1 cellular context compared by ENCODE assay signal in the genomic region with DNA sequence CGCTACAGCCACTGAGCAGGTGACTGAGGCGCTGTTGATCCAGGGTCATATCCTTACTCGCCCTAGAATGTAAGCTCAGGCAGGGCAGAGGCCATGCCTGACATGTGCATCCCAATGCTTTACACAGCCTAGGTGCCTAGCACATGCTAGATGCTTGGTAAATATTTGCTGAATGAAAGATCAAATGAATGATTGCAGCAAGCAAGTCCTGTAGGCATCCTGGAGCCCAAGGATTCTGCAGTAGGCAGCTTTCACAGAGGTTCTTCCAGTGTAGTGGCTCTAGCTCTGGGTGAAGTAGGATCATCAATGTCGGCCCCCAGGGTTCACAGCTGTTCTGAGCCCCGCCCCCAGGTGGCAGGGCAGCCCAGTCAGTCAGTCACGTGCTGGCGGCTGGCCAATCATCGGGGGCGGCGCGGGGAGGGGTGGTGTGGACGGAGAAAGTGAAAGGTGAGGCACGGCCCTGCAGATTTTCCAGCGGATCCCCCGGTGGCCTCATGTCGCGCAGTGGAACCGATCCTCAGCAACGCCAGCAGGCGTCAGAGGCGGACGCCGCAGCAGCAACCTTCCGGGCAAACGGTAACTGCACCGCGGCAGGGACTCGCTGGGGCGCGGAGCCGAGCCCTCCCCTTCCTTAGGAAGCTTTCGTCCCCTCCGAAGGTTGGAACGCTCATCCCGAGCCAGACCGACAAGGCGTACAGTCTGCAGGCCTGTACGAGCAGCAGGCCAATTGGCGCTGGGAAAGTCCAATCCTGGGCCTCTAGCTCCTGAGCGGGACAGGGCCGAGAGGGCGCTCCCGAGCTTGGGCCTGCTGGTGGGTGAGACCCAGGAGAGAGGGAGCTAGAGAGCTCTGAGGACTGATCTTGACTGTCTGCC.
TF ChIP-seq lines count a peak whose summit lies in the region.

Gene GALT, plus strand, starts transcription at position 465 of the 873 bp plus-strand sequence. Its CDS starts 30 bp downstream, at position 495.

TF ChIP-seq in K562, 482 proteins besides CTCF, POLR2A, EP300 and RAD21 (continued from another document and continues in another):
- TF ChIP-seq ZNF592 (IDR thresholded peaks at IDR 0.05), result no peak
- no peak for TF ChIP-seq MCM3 (IDR thresholded peaks at IDR 0.05)
- no peak for TF ChIP-seq IFI16 (CRISPR knock-in tag; IDR thresholded peaks at IDR 0.05)
- no peak for TF ChIP-seq BACH1 (tag; IDR thresholded peaks at IDR 0.05)
- no peak for TF ChIP-seq KLF10 (CRISPR knock-in tag; IDR thresholded peaks at IDR 0.05)
- no peak for TF ChIP-seq ELF1 (tag; IDR thresholded peaks at IDR 0.05)
- TF ChIP-seq ZFP91 (CRISPR knock-in tag; IDR thresholded peaks at IDR 0.05), result peak; percentile 65; the same call in 1 of the 2 replicates
- peak; percentile 37 for TF ChIP-seq TBP (optimal IDR thresholded peaks at IDR 0.05; ENCODE audit: low read depth, low read length)
- no peak for TF ChIP-seq ZNF780A (CRISPR knock-in tag; IDR thresholded peaks at IDR 0.05)
- no peak for TF ChIP-seq PRMT5 (CRISPR knock-in tag; IDR thresholded peaks at IDR 0.05)
- TF ChIP-seq ZFP1 (CRISPR knock-in tag; IDR thresholded peaks at IDR 0.05), result no peak
- no peak for TF ChIP-seq STAT5B (CRISPR knock-in tag; IDR thresholded peaks at IDR 0.05)
- TF ChIP-seq PPARD (CRISPR knock-in tag; IDR thresholded peaks at IDR 0.05), result no peak
- TF ChIP-seq ZNF217 (CRISPR knock-in tag; IDR thresholded peaks at IDR 0.05), result no peak
- TF ChIP-seq PYGO2 (tag; IDR thresholded peaks at IDR 0.05), result no peak
- TF ChIP-seq, protein P1, sequence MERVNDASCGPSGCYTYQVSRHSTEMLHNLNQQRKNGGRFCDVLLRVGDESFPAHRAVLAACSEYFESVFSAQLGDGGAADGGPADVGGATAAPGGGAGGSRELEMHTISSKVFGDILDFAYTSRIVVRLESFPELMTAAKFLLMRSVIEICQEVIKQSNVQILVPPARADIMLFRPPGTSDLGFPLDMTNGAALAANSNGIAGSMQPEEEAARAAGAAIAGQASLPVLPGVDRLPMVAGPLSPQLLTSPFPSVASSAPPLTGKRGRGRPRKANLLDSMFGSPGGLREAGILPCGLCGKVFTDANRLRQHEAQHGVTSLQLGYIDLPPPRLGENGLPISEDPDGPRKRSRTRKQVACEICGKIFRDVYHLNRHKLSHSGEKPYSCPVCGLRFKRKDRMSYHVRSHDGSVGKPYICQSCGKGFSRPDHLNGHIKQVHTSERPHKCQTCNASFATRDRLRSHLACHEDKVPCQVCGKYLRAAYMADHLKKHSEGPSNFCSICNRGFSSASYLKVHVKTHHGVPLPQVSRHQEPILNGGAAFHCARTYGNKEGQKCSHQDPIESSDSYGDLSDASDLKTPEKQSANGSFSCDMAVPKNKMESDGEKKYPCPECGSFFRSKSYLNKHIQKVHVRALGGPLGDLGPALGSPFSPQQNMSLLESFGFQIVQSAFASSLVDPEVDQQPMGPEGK (CRISPR knock-in tag; IDR thresholded peaks at IDR 0.05; ENCODE audit: borderline replicate concordance), result no peak
- TF ChIP-seq ZNF75A (CRISPR knock-in tag; IDR thresholded peaks at IDR 0.05), result no peak
- TF ChIP-seq E2F1 (CRISPR knock-in tag; IDR thresholded peaks at IDR 0.05), result no peak
- TF ChIP-seq MAFK (IDR thresholded peaks at IDR 0.05; ENCODE audit: low read length), result no peak
- no peak for TF ChIP-seq ZNF263 (CRISPR knock-in tag; IDR thresholded peaks at IDR 0.05; ENCODE audit: borderline replicate concordance)
- TF ChIP-seq SREBF1 (IDR thresholded peaks at IDR 0.05; ENCODE audit: borderline replicate concordance, low read depth, low read length), result no peak
- TF ChIP-seq RFX5 (IDR thresholded peaks at IDR 0.05; ENCODE audit: low read depth, low read length), result no peak
- no peak for TF ChIP-seq MIER1 (IDR thresholded peaks at IDR 0.05; ENCODE audit: low read depth)
- TF ChIP-seq JUN (IDR thresholded peaks at IDR 0.05; ENCODE audit: borderline replicate concordance, low read depth, low read length), result no peak; the same call in 1 of the 2 replicates
- no peak for TF ChIP-seq JUN (CRISPR knock-in tag; IDR thresholded peaks at IDR 0.05; ENCODE audit: borderline replicate concordance)
- no peak for TF ChIP-seq CREB5 (CRISPR knock-in tag; IDR thresholded peaks at IDR 0.05)
- TF ChIP-seq TAF15 (IDR thresholded peaks at IDR 0.05; ENCODE audit: low read depth, low read length), result no peak
- TF ChIP-seq BRCA1 (IDR thresholded peaks at IDR 0.05), result no peak
- no peak for TF ChIP-seq BRCA1 (CRISPR knock-in tag; IDR thresholded peaks at IDR 0.05)
- no peak for TF ChIP-seq ZNF232 (CRISPR knock-in tag; IDR thresholded peaks at IDR 0.05)
- peak in 1 of 2 experiments; percentile 19; a peak in 1 of 4 replicates for TF ChIP-seq TEAD1 (CRISPR knock-in tag; IDR thresholded peaks at IDR 0.05)
- no peak for TF ChIP-seq RBM15 (IDR thresholded peaks at IDR 0.05; ENCODE audit: insufficient read depth, low read length)
- TF ChIP-seq, protein P2, sequence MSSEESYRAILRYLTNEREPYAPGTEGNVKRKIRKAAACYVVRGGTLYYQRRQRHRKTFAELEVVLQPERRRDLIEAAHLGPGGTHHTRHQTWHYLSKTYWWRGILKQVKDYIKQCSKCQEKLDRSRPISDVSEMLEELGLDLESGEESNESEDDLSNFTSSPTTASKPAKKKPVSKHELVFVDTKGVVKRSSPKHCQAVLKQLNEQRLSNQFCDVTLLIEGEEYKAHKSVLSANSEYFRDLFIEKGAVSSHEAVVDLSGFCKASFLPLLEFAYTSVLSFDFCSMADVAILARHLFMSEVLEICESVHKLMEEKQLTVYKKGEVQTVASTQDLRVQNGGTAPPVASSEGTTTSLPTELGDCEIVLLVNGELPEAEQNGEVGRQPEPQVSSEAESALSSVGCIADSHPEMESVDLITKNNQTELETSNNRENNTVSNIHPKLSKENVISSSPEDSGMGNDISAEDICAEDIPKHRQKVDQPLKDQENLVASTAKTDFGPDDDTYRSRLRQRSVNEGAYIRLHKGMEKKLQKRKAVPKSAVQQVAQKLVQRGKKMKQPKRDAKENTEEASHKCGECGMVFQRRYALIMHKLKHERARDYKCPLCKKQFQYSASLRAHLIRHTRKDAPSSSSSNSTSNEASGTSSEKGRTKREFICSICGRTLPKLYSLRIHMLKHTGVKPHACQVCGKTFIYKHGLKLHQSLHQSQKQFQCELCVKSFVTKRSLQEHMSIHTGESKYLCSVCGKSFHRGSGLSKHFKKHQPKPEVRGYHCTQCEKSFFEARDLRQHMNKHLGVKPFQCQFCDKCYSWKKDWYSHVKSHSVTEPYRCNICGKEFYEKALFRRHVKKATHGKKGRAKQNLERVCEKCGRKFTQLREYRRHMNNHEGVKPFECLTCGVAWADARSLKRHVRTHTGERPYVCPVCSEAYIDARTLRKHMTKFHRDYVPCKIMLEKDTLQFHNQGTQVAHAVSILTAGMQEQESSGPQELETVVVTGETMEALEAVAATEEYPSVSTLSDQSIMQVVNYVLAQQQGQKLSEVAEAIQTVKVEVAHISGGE (CRISPR knock-in tag; IDR thresholded peaks at IDR 0.05), result peak in 1 of 3 experiments; percentile 25; a peak in 1 of 6 replicates
- TF ChIP-seq NCOA1 (IDR thresholded peaks at IDR 0.05; ENCODE audit: low read depth), result no peak
- no peak for TF ChIP-seq ZNF133 (CRISPR knock-in tag; IDR thresholded peaks at IDR 0.05)
- no peak for TF ChIP-seq AFF1 (IDR thresholded peaks at IDR 0.05; ENCODE audit: low read depth in 1 of 2, partially characterized antibody in 2 of 2)
- no peak for TF ChIP-seq HNRNPL (IDR thresholded peaks at IDR 0.05; ENCODE audit: low read depth, low read length)
- TF ChIP-seq NCOA2 (IDR thresholded peaks at IDR 0.05; ENCODE audit: partially characterized antibody in 2 of 2), result no peak
- no peak for TF ChIP-seq RHOXF2B (CRISPR knock-in tag; conservative IDR thresholded peaks at IDR 0.05)
- TF ChIP-seq ELF2 (CRISPR knock-in tag; IDR thresholded peaks at IDR 0.05), result no peak
- TF ChIP-seq ZNF354B (CRISPR knock-in tag; IDR thresholded peaks at IDR 0.05), result no peak
- TF ChIP-seq SMAD3 (CRISPR knock-in tag; conservative IDR thresholded peaks at IDR 0.05), result no peak
- TF ChIP-seq, protein P3, sequence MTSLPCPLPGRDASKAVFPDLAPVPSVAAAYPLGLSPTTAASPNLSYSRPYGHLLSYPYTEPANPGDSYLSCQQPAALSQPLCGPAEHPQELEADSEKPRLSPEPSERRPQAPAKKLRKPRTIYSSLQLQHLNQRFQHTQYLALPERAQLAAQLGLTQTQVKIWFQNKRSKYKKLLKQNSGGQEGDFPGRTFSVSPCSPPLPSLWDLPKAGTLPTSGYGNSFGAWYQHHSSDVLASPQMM (CRISPR knock-in tag; IDR thresholded peaks at IDR 0.05), result no peak
- no peak for TF ChIP-seq SRSF7 (optimal IDR thresholded peaks at IDR 0.05; ENCODE audit: low read depth, low read length)
